ENCODE assay signal across 32 cellular contexts in the genomic region with DNA sequence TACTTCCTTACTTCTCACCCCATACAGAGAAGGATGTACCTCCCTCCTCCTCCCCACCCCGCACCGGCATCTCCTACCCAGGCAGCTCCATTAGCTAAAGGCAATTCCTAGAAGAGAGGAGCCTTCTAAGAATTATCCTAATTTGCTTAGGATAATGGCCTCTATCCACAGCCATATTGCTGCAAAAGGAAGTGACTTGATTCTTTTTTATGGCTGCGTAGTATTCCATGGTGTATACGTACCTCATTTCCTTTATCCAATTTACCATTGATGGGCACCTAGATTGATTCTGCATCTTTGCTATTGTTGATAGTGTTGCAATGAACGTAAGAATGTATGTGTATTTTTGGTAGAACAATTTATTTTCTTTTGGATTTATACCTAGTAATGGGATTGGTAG.
"Had no signal": no experiment of that assay in that cellular context is flagged by ENCODE, and none has a peak within 500 bp of the region (broad histone marks: within the 10 kb centered on the region; RNA-seq: fewer than 3 reads in every experiment).

No MANE protein-coding gene starts in this region.

- DNase-seq: activated CD4-positive, alpha-beta memory T cell treated with anti-CD3 and anti-CD28 coated beads, Interleukin-2, amount 10 ng/mL, durations not matched to agents 7 days and 5 days; activated CD4-positive, alpha-beta T cell treated with anti-CD3 and anti-CD28 coated beads for 1 hour; activated CD4-positive, alpha-beta T cell treated with anti-CD3 and anti-CD28 coated beads for 4 hours; activated CD4-positive, alpha-beta T cell treated with anti-CD3 and anti-CD28 coated beads, Interleukin-2, amount 10 ng/mL, durations not matched to agents 7 days and 5 days; activated CD4-positive, alpha-beta T cell treated with anti-CD3 and anti-CD28 coated beads, Interleukin-2, amount 50 U/mL, for 4 hours; activated CD8-positive, alpha-beta memory T cell treated with anti-CD3 and anti-CD28 coated beads, Interleukin-2, amount 50 U/mL, for 48 hours; activated effector memory CD4-positive, alpha-beta T cell treated with Interleukin-2 at 50 U/mL for 16 hours; activated gamma-delta T cell treated with Interleukin-2 at 50 U/mL for 16 hours; activated naive CD4-positive, alpha-beta T cell treated with anti-CD3 and anti-CD28 coated beads, Interleukin-2, amount 50 U/mL, for 16 hours; activated naive CD4-positive, alpha-beta T cell treated with Interleukin-2 at 50 U/mL for 16 hours; activated T-cell treated with anti-CD3 and anti-CD28 coated beads for 4 hours; activated T-cell treated with anti-CD3 and anti-CD28 coated beads, Interleukin-2, amount 50 U/mL, for 24 hours; activated T-cell treated with anti-CD3 and anti-CD28 coated beads, Interleukin-2, amount 50 U/mL, for 72 hours; amniotic stem cell; anterior cingulate cortex; brain microvascular endothelial cell; cortex of kidney; dermis blood vessel endothelial cell; effector CD4-positive, alpha-beta T cell; foreskin fibroblast; head of caudate nucleus; T-helper 2 cell had no signal

- H3K4me3 Mint-ChIP-seq: activated CD4-positive, alpha-beta memory T cell treated with anti-CD3 and anti-CD28 coated beads, Interleukin-2, amount 10 ng/mL, durations not matched to agents 7 days and 5 days; activated CD4-positive, alpha-beta T cell treated with anti-CD3 and anti-CD28 coated beads, Interleukin-2, amount 10 ng/mL, durations not matched to agents 7 days and 5 days; activated naive CD8-positive, alpha-beta T cell; activated T-cell treated with anti-CD3 and anti-CD28 coated beads, Interleukin-2, amount 50 U/mL, for 24 hours; activated T-cell treated with anti-CD3 and anti-CD28 coated beads, Interleukin-2, amount 50 U/mL, for 72 hours; WTC11 had no signal

- FAIRE-seq: astrocyte, bronchial epithelial cell, colon, endometrium, endothelial cell of umbilical vein, frontal cortex had no signal

- ATAC-seq: activated T-cell treated with anti-CD3 and anti-CD28 coated beads, Interleukin-2, amount 50 U/mL, for 72 hours; WTC11 had no signal

- H3K4me1 Mint-ChIP-seq: activated CD4-positive, alpha-beta memory T cell treated with anti-CD3 and anti-CD28 coated beads, Interleukin-2, amount 10 ng/mL, durations not matched to agents 7 days and 5 days; WTC11 had no signal

- H3K27ac ChIP-seq: brain microvascular endothelial cell, epithelial cell of prostate, VCaP had no signal

- H3K27me3 Mint-ChIP-seq: activated CD4-positive, alpha-beta memory T cell treated with anti-CD3 and anti-CD28 coated beads, Interleukin-2, amount 10 ng/mL, durations not matched to agents 7 days and 5 days; activated CD4-positive, alpha-beta T cell treated with anti-CD3 and anti-CD28 coated beads, Interleukin-2, amount 10 ng/mL, durations not matched to agents 7 days and 5 days; activated naive CD8-positive, alpha-beta T cell; activated T-cell treated with anti-CD3 and anti-CD28 coated beads, Interleukin-2, amount 50 U/mL, for 24 hours had no signal

- H3K27me3 ChIP-seq: brain microvascular endothelial cell had no signal

- H3K27ac Mint-ChIP-seq: activated CD4-positive, alpha-beta memory T cell treated with anti-CD3 and anti-CD28 coated beads, Interleukin-2, amount 10 ng/mL, durations not matched to agents 7 days and 5 days; activated CD4-positive, alpha-beta T cell treated with anti-CD3 and anti-CD28 coated beads, Interleukin-2, amount 10 ng/mL, durations not matched to agents 7 days and 5 days; WTC11 had no signal
